12 cellular contexts compared by ENCODE assay signal in genomic region chr2:177622516-177622915, GRCh38.
DNase-seq lines count a peak whose midpoint lies in the region; ATAC-seq and TF ChIP-seq lines count a peak whose summit lies in the region.
"Had no signal": no experiment of that assay in that cellular context is flagged by ENCODE, and none has a peak within 500 bp of the region (broad histone marks: within the 10 kb centered on the region; RNA-seq: fewer than 3 reads in every experiment).

No MANE protein-coding gene starts in this region.

- H3K4me1 ChIP-seq in skeletal muscle tissue (ENCODE audit: control insufficient read depth in 3 of 3, insufficient read depth in 3 of 3, low read length in 3 of 3) = peaks cover 5 to 6% (median 6%) of the 10 kb centered on the region in 3 donors

- peak overlapping the region in 1 of 3 donors; percentile 54 for H3K4me3 ChIP-seq in skeletal muscle tissue (ENCODE audit: low read length in 3 of 3)
- H3K4me3 ChIP-seq: lower lobe of right lung, skin epidermis had no signal

- peak overlapping the region in 1 of 3 donors; percentile 63 for H3K9ac ChIP-seq in skeletal muscle tissue (ENCODE audit: low read depth in 1 of 3, low read length in 3 of 3)

- no peaks in the 10 kb centered on the region for H3K27me3 ChIP-seq in skeletal muscle tissue (ENCODE audit: control insufficient read depth in 3 of 3, insufficient read depth in 3 of 3, low read length in 3 of 3)

- peak overlapping the region; percentile 91 for H3K27ac Mint-ChIP-seq in glutamatergic neuron (ENCODE audit: unreplicated experiment)

- peaks cover 0 to 3% (median 0%) of the 10 kb centered on the region in 3 donors for H3K36me3 ChIP-seq in skeletal muscle tissue (ENCODE audit: control insufficient read depth in 3 of 3, insufficient read depth in 3 of 3, low read length in 3 of 3)
- H3K36me3 ChIP-seq: lower lobe of right lung had no signal

- peaks cover 8% of the 10 kb centered on the region for H3K9me3 Mint-ChIP-seq in glutamatergic neuron (ENCODE audit: unreplicated experiment)
- H3K9me3 Mint-ChIP-seq: T-cell had no signal

- no peaks in the 10 kb centered on the region for H3K36me3 Mint-ChIP-seq in glutamatergic neuron (ENCODE audit: unreplicated experiment)
- H3K36me3 Mint-ChIP-seq: T-cell had no signal

- H3K27me3 Mint-ChIP-seq in glutamatergic neuron (ENCODE audit: unreplicated experiment) = peaks cover 6% of the 10 kb centered on the region

- no peaks in the 10 kb centered on the region for H3K9me3 ChIP-seq in skeletal muscle tissue (ENCODE audit: control insufficient read depth in 3 of 3, low read length in 3 of 3)
- H3K9me3 ChIP-seq: lower lobe of right lung had no signal

- H3K4me3 Mint-ChIP-seq in glutamatergic neuron (ENCODE audit: unreplicated experiment) = peak overlapping the region; percentile 71
- H3K4me3 Mint-ChIP-seq: T-cell had no signal

- no peak for ATAC-seq in HG03432 (IDR thresholded peaks at IDR 0.05; ENCODE audit: unreplicated experiment)
- ATAC-seq: lower lobe of right lung, T-cell had no signal

- H3K4me1 Mint-ChIP-seq in glutamatergic neuron (ENCODE audit: low read depth, unreplicated experiment) = peaks cover 11% of the 10 kb centered on the region

- H3K27ac ChIP-seq in skeletal muscle tissue (ENCODE audit: low read depth, low read length) = peak overlapping the region; percentile 13
- H3K27ac ChIP-seq: lower lobe of right lung had no signal

- peak; percentile 27 for TF ChIP-seq CTCF in glutamatergic neuron (IDR thresholded peaks at IDR 0.05; ENCODE audit: partially characterized antibody, unreplicated experiment)

- peak; percentile 33 for DNase-seq in NCI-H1436 (lab: John Stamatoyannopoulos, UW)
- DNase-seq in NCI-H1436 treated with DMSO at 0.1 percent for 48 hours (lab: John Stamatoyannopoulos, UW) = no peak
- DNase-seq in NCI-H446 treated with DMSO at 0.1 percent for 48 hours (lab: John Stamatoyannopoulos, UW) = peak; percentile 27
- DNase-seq in glutamatergic neuron = peak; percentile 27
- no peak for DNase-seq in NCI-H146 (lab: John Stamatoyannopoulos, UW)
- no peak for DNase-seq in activated gamma-delta T cell (lab: John Stamatoyannopoulos, UW)
- DNase-seq: lower lobe of right lung, NCI-H226, T-cell had no signal

Comparison
In these comparisons a context has a peak if more than half of its experiments do, and no peak if none do; other contexts are left out.
1. DNase-seq: peak in NCI-H1436 (single experiment), NCI-H446 treated with DMSO at 0.1 percent for 48 hours (single experiment) and glutamatergic neuron (single experiment); none in NCI-H1436 treated with DMSO at 0.1 percent for 48 hours (single experiment), NCI-H146 (single experiment) and activated gamma-delta T cell (single experiment).